Comparison of ENCODE assay signal across 29 cellular contexts in the genomic region with DNA sequence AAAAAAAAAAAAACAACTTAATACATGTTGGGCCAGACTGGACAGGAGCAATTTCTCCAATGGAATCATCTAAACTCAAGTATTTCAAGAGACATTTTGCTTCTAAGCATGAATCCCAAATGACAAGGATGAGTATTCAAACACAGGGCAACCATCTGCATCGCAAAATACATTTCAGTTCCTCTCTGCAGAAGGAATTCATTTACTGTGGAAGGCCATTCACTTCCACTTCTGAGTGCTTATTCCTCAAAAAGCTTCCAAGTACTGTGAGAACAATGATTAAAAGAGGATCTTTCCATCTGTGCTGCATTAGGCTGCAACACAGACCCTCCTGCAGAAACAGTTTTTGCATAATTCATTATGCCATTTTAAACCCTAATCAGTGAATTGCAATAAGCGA.
"Had no signal": no experiment of that assay in that cellular context is flagged by ENCODE, and none has a peak within 500 bp of the region (broad histone marks: within the 10 kb centered on the region; RNA-seq: fewer than 3 reads in every experiment).

No MANE protein-coding gene starts in this region.

- H3K4me3 ChIP-seq: adrenal gland, body of pancreas, cardiac muscle cell, coronary artery, ovary, prostate gland, smooth muscle cell, vagina had no signal

- H3K4me1 ChIP-seq: prostate gland, vagina had no signal

- DNase-seq: activated CD4-positive, alpha-beta T cell treated with anti-CD3 and anti-CD28 coated beads for 1 hour; activated CD4-positive, alpha-beta T cell treated with anti-CD3 and anti-CD28 coated beads, Interleukin-2, amount 50 U/mL, for 1 hour; activated CD8-positive, alpha-beta T cell treated with anti-CD3 and anti-CD28 coated beads for 36 hours; activated naive CD4-positive, alpha-beta T cell; activated naive CD8-positive, alpha-beta T cell treated with anti-CD3 and anti-CD28 coated beads for 36 hours; activated T-cell treated with anti-CD3 and anti-CD28 coated beads, Interleukin-2, amount 50 U/mL, for 48 hours; adrenal gland; aorta; body of pancreas; foreskin fibroblast; head of caudate nucleus; left cardiac atrium; left ventricle myocardium superior; naive thymus-derived CD4-positive, alpha-beta T cell; ovary; retina; stimulated activated CD4-positive, alpha-beta T cell treated with anti-CD3 and anti-CD28 coated beads, Interleukin-1b, Interleukin-23, amount 100 ng/mL, for 48 hours; stimulated activated CD4-positive, alpha-beta T cell treated with anti-CD3 and anti-CD28 coated beads, Interleukin-4, amount 100 ng/mL, for 4 hours; stimulated activated CD8-positive, alpha-beta memory T cell treated with anti-CD3 and anti-CD28 coated beads, Interleukin-4, amount 100 ng/mL, for 48 hours; stimulated activated naive CD8-positive, alpha-beta T cell treated with anti-CD3 and anti-CD28 coated beads, Interleukin-15, amount 100 ng/mL, for 72 hours; substantia nigra; T-helper 17 cell had no signal

- H3K4me2 ChIP-seq: smooth muscle cell had no signal

- H3K27ac ChIP-seq: adrenal gland, cardiac muscle cell, coronary artery, ovary, prostate gland, vagina had no signal

- H3K36me3 ChIP-seq: adrenal gland, cardiac muscle cell, ovary, prostate gland, vagina had no signal

- H3K27me3 ChIP-seq: adrenal gland, cardiac muscle cell, ovary, vagina had no signal

- ATAC-seq: activated CD8-positive, alpha-beta T cell treated with anti-CD3 and anti-CD28 coated beads for 36 hours; body of pancreas; left cardiac atrium; left ventricle myocardium superior; naive thymus-derived CD4-positive, alpha-beta T cell; stimulated activated memory B cell treated with anti-CD40 and anti-IgM and Interleukin-4, amounts not matched to agents 10 μg/mL and 1 μg/mL and 100 μg/mL, for 72 hours; stimulated activated naive CD8-positive, alpha-beta T cell treated with anti-CD3 and anti-CD28 coated beads, Interleukin-15, amount 100 ng/mL, for 72 hours; T-helper 17 cell; WTC11 had no signal

- H3K9me3 ChIP-seq: adrenal gland, body of pancreas, ovary, prostate gland, vagina had no signal
